In the genomic region with DNA sequence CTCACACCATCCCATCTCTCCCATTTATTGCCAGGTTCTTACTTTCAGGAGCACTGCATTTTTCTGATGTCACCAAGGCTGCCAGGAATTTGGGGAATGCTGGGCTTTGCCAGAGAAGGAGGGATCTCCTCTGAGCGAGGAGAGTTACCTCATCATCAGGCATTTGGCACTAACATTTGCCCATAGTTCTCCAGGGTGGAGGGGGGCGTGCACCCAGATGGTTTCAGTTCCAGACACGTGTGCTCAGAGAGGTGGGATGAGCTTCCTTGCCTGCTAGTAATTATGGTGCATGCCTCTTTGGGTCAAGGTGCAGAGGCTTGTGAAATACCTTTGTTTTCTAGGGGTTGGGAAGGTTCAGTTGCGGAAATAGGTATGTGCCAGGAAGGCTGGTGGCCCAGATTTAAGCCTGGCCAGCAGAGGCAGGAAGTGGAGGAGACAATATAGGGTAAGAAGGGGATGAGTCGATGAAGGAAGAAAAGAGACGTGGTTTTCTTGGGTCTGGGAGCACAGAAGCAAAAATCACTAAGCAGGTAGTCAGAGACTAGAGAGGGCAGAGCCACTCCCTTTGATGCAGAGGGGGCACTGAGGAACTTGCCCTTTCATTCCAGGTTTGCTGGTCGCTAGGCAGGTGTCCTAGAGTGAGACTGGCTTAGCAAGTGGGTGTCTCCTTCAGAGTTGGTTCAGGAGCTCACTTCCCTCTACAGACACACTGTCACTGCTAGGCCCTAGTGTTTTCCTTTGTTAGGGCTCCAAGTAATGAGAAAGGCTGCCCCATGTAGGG, we compare ENCODE assay signal across 10 cellular contexts. TPM values are rescaled to one million over a fixed set of nuclear protein-coding genes. Genes with fewer than 3 reads are reported as not detected.
DNase-seq lines count a peak whose midpoint lies in the region; ATAC-seq, FAIRE-seq and TF ChIP-seq lines count a peak whose summit lies in the region.
"Had no signal": no experiment of that assay in that cellular context is flagged by ENCODE, and none has a peak within 500 bp of the region (broad histone marks: within the 10 kb centered on the region; RNA-seq: fewer than 3 reads in every experiment).

No MANE protein-coding gene starts in this region.

- peak overlapping the region; percentile 31 for H3K27ac Mint-ChIP-seq in activated naive CD8-positive, alpha-beta T cell treated with anti-CD3 and anti-CD28 coated beads, Interleukin-2, amount 10 ng/mL, durations not matched to agents 7 days and 5 days
- no peak overlapping the region for H3K27ac Mint-ChIP-seq in activated naive CD8-positive, alpha-beta T cell treated with anti-CD3 and anti-CD28 coated beads, Interleukin-2, amount 50 U/mL, for 24 hours

- H3K4me1 Mint-ChIP-seq in activated naive CD8-positive, alpha-beta T cell treated with anti-CD3 and anti-CD28 coated beads, Interleukin-2, amount 10 ng/mL, durations not matched to agents 7 days and 5 days, result peaks cover 7% of the 10 kb centered on the region
- H3K4me1 Mint-ChIP-seq in activated naive CD8-positive, alpha-beta T cell treated with anti-CD3 and anti-CD28 coated beads, Interleukin-2, amount 50 U/mL, for 24 hours, result no peaks in the 10 kb centered on the region

- no peaks in the 10 kb centered on the region for H3K27me3 ChIP-seq in bronchial epithelial cell (ENCODE audit: control insufficient read depth, insufficient read depth, low read length)
- H3K27me3 ChIP-seq in aorta (ENCODE audit: control insufficient read depth in 1 of 2, insufficient read depth in 2 of 2, low read length in 1 of 2), result no peaks in the 10 kb centered on the region

- peak overlapping the region in 1 of 2 donors; percentile 52 for H3K27ac ChIP-seq in aorta (ENCODE audit: low read depth in 1 of 2, low read length in 2 of 2)
- H3K27ac ChIP-seq: neutrophil had no signal

- intact Hi-C loops in aorta (cut with DNase I), result no loop called here

- no peak for ATAC-seq in activated naive CD8-positive, alpha-beta T cell treated with anti-CD3 and anti-CD28 coated beads, Interleukin-2, amount 10 ng/mL, durations not matched to agents 7 days and 5 days (ENCODE audit: low read depth)
- no peak for ATAC-seq in activated naive CD8-positive, alpha-beta T cell treated with anti-CD3 and anti-CD28 coated beads, Interleukin-2, amount 50 U/mL, for 24 hours
- peak; percentile 95 for ATAC-seq in left lobe of liver
- peak; percentile 79 for ATAC-seq in aorta (ENCODE audit: low FRiP score)
- no peak for ATAC-seq in GM21825 (IDR thresholded peaks at IDR 0.05; ENCODE audit: unreplicated experiment)

- no peak overlapping the region for H3K4me3 ChIP-seq in bronchial epithelial cell (ENCODE audit: low read depth, low read length)
- H3K4me3 ChIP-seq in aorta (ENCODE audit: low read length in 2 of 2), result no peak overlapping the region

- DNase-seq in activated naive CD8-positive, alpha-beta T cell treated with anti-CD3 and anti-CD28 coated beads, Interleukin-2, amount 10 ng/mL, durations not matched to agents 7 days and 5 days, result no peak
- DNase-seq in activated naive CD8-positive, alpha-beta T cell treated with anti-CD3 and anti-CD28 coated beads, Interleukin-2, amount 50 U/mL, for 24 hours, result no peak
- DNase-seq in bronchial epithelial cell (ENCODE audit: low read depth) (peak; percentile 97), left lobe of liver (ENCODE audit: low spot score) (peak; percentile 91), aorta (peak; percentile 70 to 84), OCI-M1 (lab: John Stamatoyannopoulos, UW) (no peak)
- no peak for DNase-seq in stimulated activated CD4-positive, alpha-beta T cell treated with anti-CD3 and anti-CD28 coated beads, Interleukin-2, amount 100 ng/mL, for 48 hours
- DNase-seq: DND-41 had no signal

- POLR2A ChIA-PET in activated naive CD8-positive, alpha-beta T cell treated with anti-CD3 and anti-CD28 coated beads, Interleukin-2, amount 10 ng/mL, durations not matched to agents 7 days and 5 days (lab: Charles Lee), result interaction anchor here (0.7 kb wide), 1 partner anchor 213 kb away, joined by 4 read pairs; no protein-coding TSS in a partner anchor

- no peaks in the 10 kb centered on the region for H3K9me3 ChIP-seq in aorta (ENCODE audit: control insufficient read depth, low read length)
- H3K9me3 ChIP-seq: neutrophil had no signal

- TF ChIP-seq CTCF in bronchial epithelial cell (IDR thresholded peaks at IDR 0.05; ENCODE audit: insufficient read depth, low read length, severe bottlenecking), result no peak

- peaks cover 2 to 6% of the 10 kb centered on the region in 2 donors for H3K4me1 ChIP-seq in aorta (ENCODE audit: control insufficient read depth in 1 of 2, insufficient read depth in 2 of 2, low read length in 2 of 2)

- H3K9me3 Mint-ChIP-seq in activated naive CD8-positive, alpha-beta T cell treated with anti-CD3 and anti-CD28 coated beads, Interleukin-2, amount 10 ng/mL, durations not matched to agents 7 days and 5 days, result no peaks in the 10 kb centered on the region
- no peaks in the 10 kb centered on the region for H3K9me3 Mint-ChIP-seq in activated naive CD8-positive, alpha-beta T cell treated with anti-CD3 and anti-CD28 coated beads, Interleukin-2, amount 50 U/mL, for 24 hours

- H3K4me3 Mint-ChIP-seq in activated naive CD8-positive, alpha-beta T cell treated with anti-CD3 and anti-CD28 coated beads, Interleukin-2, amount 10 ng/mL, durations not matched to agents 7 days and 5 days, result no peak overlapping the region
- H3K4me3 Mint-ChIP-seq in activated naive CD8-positive, alpha-beta T cell treated with anti-CD3 and anti-CD28 coated beads, Interleukin-2, amount 50 U/mL, for 24 hours, result no peak overlapping the region

- 17 to 22% methylated on average over 7 of the region's 7 CpGs for WGBS in aorta, 2 donors

- H3K36me3 Mint-ChIP-seq in activated naive CD8-positive, alpha-beta T cell treated with anti-CD3 and anti-CD28 coated beads, Interleukin-2, amount 10 ng/mL, durations not matched to agents 7 days and 5 days, result no peaks in the 10 kb centered on the region
- H3K36me3 Mint-ChIP-seq in activated naive CD8-positive, alpha-beta T cell treated with anti-CD3 and anti-CD28 coated beads, Interleukin-2, amount 50 U/mL, for 24 hours (ENCODE audit: low read depth), result no peaks in the 10 kb centered on the region

- FAIRE-seq in bronchial epithelial cell (lab: Jason Lieb, UNC), result peak; percentile 64

- H3K27me3 Mint-ChIP-seq in activated naive CD8-positive, alpha-beta T cell treated with anti-CD3 and anti-CD28 coated beads, Interleukin-2, amount 10 ng/mL, durations not matched to agents 7 days and 5 days, result peaks cover 9% of the 10 kb centered on the region
- no peaks in the 10 kb centered on the region for H3K27me3 Mint-ChIP-seq in activated naive CD8-positive, alpha-beta T cell treated with anti-CD3 and anti-CD28 coated beads, Interleukin-2, amount 50 U/mL, for 24 hours

- H3K36me3 ChIP-seq in bronchial epithelial cell (ENCODE audit: control insufficient read depth, insufficient read depth, low read length) (peaks cover 10% of the 10 kb centered on the region), aorta (ENCODE audit: control insufficient read depth in 1 of 2, insufficient read depth in 2 of 2, low read length in 1 of 2) (no peaks in the 10 kb centered on the region)
- H3K36me3 ChIP-seq: neutrophil had no signal

RNA-seq across cellular contexts. Expression of gene TUFT1, which starts 7.2 kb away (rescaled TPM):
- total RNA-seq in activated naive CD8-positive, alpha-beta T cell treated with anti-CD3 and anti-CD28 coated beads, Interleukin-2, amount 10 ng/mL, durations not matched to agents 7 days and 5 days, result 1 to 10 TPM; 1.5 TPM
- total RNA-seq in bronchial epithelial cell (25.0 and 54.3 TPM in 2 replicates), left lobe of liver (1.4 TPM), aorta (10 to 100 TPM in 1 of 2 donors, 1 to 10 TPM in 1; 6.5 to 11.2 TPM)
- 1 to 10 TPM; 3.9 to 4.5 TPM for polyA plus RNA-seq in aorta

RNA-seq across cellular contexts. Expression of gene CGN, which starts 36.1 kb away (rescaled TPM):
- under 1 TPM; 0.33 to 0.40 TPM for total RNA-seq in activated naive CD8-positive, alpha-beta T cell treated with anti-CD3 and anti-CD28 coated beads, Interleukin-2, amount 10 ng/mL, durations not matched to agents 7 days and 5 days
- total RNA-seq in bronchial epithelial cell (4.2 and 12.5 TPM in 2 replicates), left lobe of liver (51.4 TPM), aorta (1 to 10 TPM in 1 of 2 donors, under 1 TPM in 1; 0.23 to 1.7 TPM)
- 10 to 100 TPM in 1 of 2 donors, under 1 TPM in 1; 0.36 to 27.5 TPM for polyA plus RNA-seq in aorta

Comparison
In these comparisons a context has a peak if more than half of its experiments do, and no peak if none do; other contexts are left out.
1. ATAC-seq: peak in left lobe of liver (single experiment) and aorta (single experiment); none in activated naive CD8-positive, alpha-beta T cell treated with anti-CD3 and anti-CD28 coated beads, Interleukin-2, amount 10 ng/mL, durations not matched to agents 7 days and 5 days (single experiment), activated naive CD8-positive, alpha-beta T cell treated with anti-CD3 and anti-CD28 coated beads, Interleukin-2, amount 50 U/mL, for 24 hours (single experiment) and GM21825 (single experiment).
2. DNase-seq: peak in bronchial epithelial cell (single experiment), left lobe of liver (single experiment) and aorta (2 of 2); none in activated naive CD8-positive, alpha-beta T cell treated with anti-CD3 and anti-CD28 coated beads, Interleukin-2, amount 10 ng/mL, durations not matched to agents 7 days and 5 days (single experiment), activated naive CD8-positive, alpha-beta T cell treated with anti-CD3 and anti-CD28 coated beads, Interleukin-2, amount 50 U/mL, for 24 hours (single experiment), stimulated activated CD4-positive, alpha-beta T cell treated with anti-CD3 and anti-CD28 coated beads, Interleukin-2, amount 100 ng/mL, for 48 hours (0 of 2) and OCI-M1 (single experiment).